38 cellular contexts compared by ENCODE assay signal in the genomic region with DNA sequence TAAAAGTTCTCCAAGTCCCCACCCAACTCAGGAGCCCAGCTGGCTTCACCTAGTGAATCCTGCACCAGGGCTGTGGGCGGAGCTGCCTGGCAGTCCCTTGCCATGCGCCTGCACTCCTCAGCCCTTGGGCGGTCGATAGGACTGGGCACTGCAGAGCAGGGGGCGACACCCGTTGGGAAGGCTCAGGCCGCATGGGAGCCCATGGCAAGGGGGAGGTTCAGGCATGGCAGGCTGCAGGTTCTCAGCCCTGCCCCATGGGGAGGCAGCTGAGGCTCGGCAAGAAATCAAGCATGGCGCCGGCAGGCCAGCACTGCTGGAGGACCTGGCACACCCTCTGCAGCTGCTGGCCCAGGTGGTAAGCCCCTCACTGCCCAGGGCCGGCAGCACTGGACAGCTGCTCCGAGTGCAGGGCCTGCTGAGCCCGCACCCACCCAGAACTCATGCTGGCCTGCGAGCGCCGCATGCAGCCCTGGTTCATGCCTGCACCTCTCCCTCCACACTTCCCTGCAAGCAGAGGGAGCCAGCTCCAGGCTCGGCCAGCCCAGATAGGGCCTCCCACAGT.
"Had no signal": no experiment of that assay in that cellular context is flagged by ENCODE, and none has a peak within 500 bp of the region (broad histone marks: within the 10 kb centered on the region; RNA-seq: fewer than 3 reads in every experiment).

No MANE protein-coding gene starts in this region.

- DNase-seq: activated B cell treated with CpG ODN at 0.5 μM for 24 hours; activated CD4-positive, alpha-beta memory T cell treated with anti-CD3 and anti-CD28 coated beads for 36 hours; activated CD4-positive, alpha-beta T cell treated with anti-CD3 and anti-CD28 coated beads for 4 hours; activated CD4-positive, alpha-beta T cell treated with anti-CD3 and anti-CD28 coated beads, Interleukin-2, amount 10 ng/mL, durations not matched to agents 24 days and 14 days; activated CD4-positive, alpha-beta T cell treated with anti-CD3 and anti-CD28 coated beads, Interleukin-2, amount 50 U/mL, for 1 hour; activated CD4-positive, alpha-beta T cell treated with anti-CD3 and anti-CD28 coated beads, Interleukin-2, amount 50 U/mL, for 4 hours; activated CD4-positive, CD25-positive, alpha-beta regulatory T cell treated with anti-CD3 and anti-CD28 coated beads, Interleukin-2, amount 50 U/mL, for 72 hours; activated CD8-positive, alpha-beta memory T cell treated with anti-CD3 and anti-CD28 coated beads, Interleukin-2, amount 50 U/mL, for 4 hours; activated CD8-positive, alpha-beta T cell treated with anti-CD3 and anti-CD28 coated beads for 36 hours; activated effector memory CD4-positive, alpha-beta T cell treated with anti-CD3 and anti-CD28 coated beads, Interleukin-2, amount 50 U/mL, for 16 hours; activated gamma-delta T cell treated with Interleukin-2 at 50 U/mL for 16 hours; activated naive CD4-positive, alpha-beta T cell; activated naive CD4-positive, alpha-beta T cell treated with anti-CD3 and anti-CD28 coated beads, Interleukin-2, amount 10 ng/mL, durations not matched to agents 7 days and 5 days; activated naive CD8-positive, alpha-beta T cell treated with anti-CD3 and anti-CD28 coated beads, Interleukin-2, amount 10 ng/mL, durations not matched to agents 7 days and 5 days; activated naive CD8-positive, alpha-beta T cell treated with anti-CD3 and anti-CD28 coated beads, Interleukin-2, amount 50 U/mL, for 24 hours; activated T-cell treated with anti-CD3 and anti-CD28 coated beads for 4 hours; activated T-cell treated with anti-CD3 and anti-CD28 coated beads, Interleukin-2, amount 50 U/mL, for 1 hour; activated T-cell treated with anti-CD3 and anti-CD28 coated beads, Interleukin-2, amount 50 U/mL, for 4 hours; activated T-cell treated with anti-CD3 and anti-CD28 coated beads, Interleukin-2, amount 50 U/mL, for 72 hours; amygdala; anterior cingulate cortex; body of pancreas; brain microvascular endothelial cell; central memory CD4-positive, alpha-beta T cell; SW 1271; T-helper 1 cell; T-helper 2 cell; T-helper 9 cell had no signal

- H3K36me3 ChIP-seq: brain microvascular endothelial cell, breast epithelium had no signal

- H3K27me3 Mint-ChIP-seq: activated B cell treated with CpG ODN at 0.5 μM for 24 hours; activated CD4-positive, alpha-beta memory T cell treated with anti-CD3 and anti-CD28 coated beads for 36 hours; activated CD4-positive, alpha-beta T cell treated with anti-CD3 and anti-CD28 coated beads, Interleukin-2, amount 10 ng/mL, durations not matched to agents 24 days and 14 days; activated CD8-positive, alpha-beta T cell treated with anti-CD3 and anti-CD28 coated beads for 36 hours; activated naive CD4-positive, alpha-beta T cell treated with anti-CD3 and anti-CD28 coated beads, Interleukin-2, amount 10 ng/mL, durations not matched to agents 7 days and 5 days; activated naive CD4-positive, alpha-beta T cell treated with anti-CD3 and anti-CD28 coated beads, Interleukin-2, amount 50 U/mL, for 24 hours; activated naive CD8-positive, alpha-beta T cell; activated naive CD8-positive, alpha-beta T cell treated with anti-CD3 and anti-CD28 coated beads, Interleukin-2, amount 10 ng/mL, durations not matched to agents 7 days and 5 days; activated naive CD8-positive, alpha-beta T cell treated with anti-CD3 and anti-CD28 coated beads, Interleukin-2, amount 50 U/mL, for 24 hours; activated T-helper 17 cell treated with anti-CD3 and anti-CD28 coated beads, Interleukin-2, amount 50 U/mL, for 72 hours had no signal

- ATAC-seq: activated CD8-positive, alpha-beta T cell treated with anti-CD3 and anti-CD28 coated beads for 36 hours; activated naive CD8-positive, alpha-beta T cell treated with anti-CD3 and anti-CD28 coated beads, Interleukin-2, amount 50 U/mL, for 24 hours; activated T-cell treated with anti-CD3 and anti-CD28 coated beads, Interleukin-2, amount 50 U/mL, for 4 hours; activated T-cell treated with anti-CD3 and anti-CD28 coated beads, Interleukin-2, amount 50 U/mL, for 72 hours; activated T-helper 17 cell treated with anti-CD3 and anti-CD28 coated beads, Interleukin-2, amount 50 U/mL, for 72 hours; body of pancreas had no signal

- H3K36me3 Mint-ChIP-seq: activated CD4-positive, alpha-beta memory T cell treated with anti-CD3 and anti-CD28 coated beads for 36 hours; activated naive CD4-positive, alpha-beta T cell treated with anti-CD3 and anti-CD28 coated beads, Interleukin-2, amount 10 ng/mL, durations not matched to agents 7 days and 5 days; activated naive CD4-positive, alpha-beta T cell treated with anti-CD3 and anti-CD28 coated beads, Interleukin-2, amount 50 U/mL, for 24 hours; activated naive CD8-positive, alpha-beta T cell; activated naive CD8-positive, alpha-beta T cell treated with anti-CD3 and anti-CD28 coated beads, Interleukin-2, amount 10 ng/mL, durations not matched to agents 7 days and 5 days had no signal

- H3K4me1 Mint-ChIP-seq: activated B cell treated with CpG ODN at 0.5 μM for 24 hours; activated CD4-positive, alpha-beta T cell treated with anti-CD3 and anti-CD28 coated beads, Interleukin-2, amount 10 ng/mL, durations not matched to agents 24 days and 14 days; activated naive CD4-positive, alpha-beta T cell treated with anti-CD3 and anti-CD28 coated beads, Interleukin-2, amount 10 ng/mL, durations not matched to agents 7 days and 5 days; activated naive CD4-positive, alpha-beta T cell treated with anti-CD3 and anti-CD28 coated beads, Interleukin-2, amount 50 U/mL, for 24 hours; activated naive CD8-positive, alpha-beta T cell treated with anti-CD3 and anti-CD28 coated beads, Interleukin-2, amount 10 ng/mL, durations not matched to agents 7 days and 5 days; activated naive CD8-positive, alpha-beta T cell treated with anti-CD3 and anti-CD28 coated beads, Interleukin-2, amount 50 U/mL, for 24 hours; activated T-helper 17 cell treated with anti-CD3 and anti-CD28 coated beads, Interleukin-2, amount 50 U/mL, for 72 hours had no signal

- FAIRE-seq: astrocyte, TTC549 had no signal

- H3K4me3 Mint-ChIP-seq: activated B cell treated with CpG ODN at 0.5 μM for 24 hours; activated CD4-positive, alpha-beta memory T cell treated with anti-CD3 and anti-CD28 coated beads for 36 hours; activated CD4-positive, alpha-beta T cell treated with anti-CD3 and anti-CD28 coated beads, Interleukin-2, amount 10 ng/mL, durations not matched to agents 24 days and 14 days; activated CD8-positive, alpha-beta T cell treated with anti-CD3 and anti-CD28 coated beads for 36 hours; activated naive CD4-positive, alpha-beta T cell treated with anti-CD3 and anti-CD28 coated beads, Interleukin-2, amount 10 ng/mL, durations not matched to agents 7 days and 5 days; activated naive CD4-positive, alpha-beta T cell treated with anti-CD3 and anti-CD28 coated beads, Interleukin-2, amount 50 U/mL, for 24 hours; activated naive CD8-positive, alpha-beta T cell; activated naive CD8-positive, alpha-beta T cell treated with anti-CD3 and anti-CD28 coated beads, Interleukin-2, amount 10 ng/mL, durations not matched to agents 7 days and 5 days; activated naive CD8-positive, alpha-beta T cell treated with anti-CD3 and anti-CD28 coated beads, Interleukin-2, amount 50 U/mL, for 24 hours; activated T-cell treated with anti-CD3 and anti-CD28 coated beads, Interleukin-2, amount 50 U/mL, for 4 hours; activated T-cell treated with anti-CD3 and anti-CD28 coated beads, Interleukin-2, amount 50 U/mL, for 72 hours; activated T-helper 1 cell treated with anti-CD3 and anti-CD28 coated beads, Interleukin-12 subunit alpha, Interleukin-12 subunit beta, Interleukin-2, Interleukin-4 antibody, amounts not matched to agents 30 ng/mL and 10 ng/mL and 1 ng/mL, durations not matched to agents 14 hours and 24 hours and 36 hours; activated T-helper 17 cell treated with anti-CD3 and anti-CD28 coated beads, Interleukin-2, amount 50 U/mL, for 72 hours; T-helper 1 cell treated with Interleukin-12 subunit alpha and Interleukin-12 subunit beta and Interleukin-4 antibody, amounts not matched to agents 30 μg/mL and 1 μg/mL, for 36 hours; T-helper 2 cell treated with Interferon-gamma antibody and Interleukin-4, amounts not matched to agents 5 μg/mL and 100 μg/mL, for 36 hours had no signal

- H3K9me3 ChIP-seq: body of pancreas, breast epithelium had no signal

- H3K27ac ChIP-seq: body of pancreas, brain microvascular endothelial cell, breast epithelium, VCaP had no signal

- H3K27me3 ChIP-seq: body of pancreas, brain microvascular endothelial cell, breast epithelium had no signal

- H3K27ac Mint-ChIP-seq: activated B cell treated with CpG ODN at 0.5 μM for 24 hours; activated CD4-positive, alpha-beta memory T cell treated with anti-CD3 and anti-CD28 coated beads for 36 hours; activated CD4-positive, alpha-beta T cell treated with anti-CD3 and anti-CD28 coated beads, Interleukin-2, amount 10 ng/mL, durations not matched to agents 24 days and 14 days; activated CD8-positive, alpha-beta T cell treated with anti-CD3 and anti-CD28 coated beads for 36 hours; activated naive CD4-positive, alpha-beta T cell treated with anti-CD3 and anti-CD28 coated beads, Interleukin-2, amount 10 ng/mL, durations not matched to agents 7 days and 5 days; activated naive CD4-positive, alpha-beta T cell treated with anti-CD3 and anti-CD28 coated beads, Interleukin-2, amount 50 U/mL, for 24 hours; activated naive CD8-positive, alpha-beta T cell; activated naive CD8-positive, alpha-beta T cell treated with anti-CD3 and anti-CD28 coated beads, Interleukin-2, amount 10 ng/mL, durations not matched to agents 7 days and 5 days; activated naive CD8-positive, alpha-beta T cell treated with anti-CD3 and anti-CD28 coated beads, Interleukin-2, amount 50 U/mL, for 24 hours; activated T-cell treated with anti-CD3 and anti-CD28 coated beads, Interleukin-2, amount 50 U/mL, for 72 hours; activated T-helper 1 cell treated with anti-CD3 and anti-CD28 coated beads, Interleukin-12 subunit alpha, Interleukin-12 subunit beta, Interleukin-2, Interleukin-4 antibody, amounts not matched to agents 30 ng/mL and 10 ng/mL and 1 ng/mL, durations not matched to agents 14 hours and 24 hours and 36 hours; activated T-helper 17 cell treated with anti-CD3 and anti-CD28 coated beads, Interleukin-2, amount 50 U/mL, for 72 hours; T-helper 1 cell treated with Interleukin-12 subunit alpha and Interleukin-12 subunit beta and Interleukin-4 antibody, amounts not matched to agents 30 μg/mL and 1 μg/mL, for 36 hours; T-helper 2 cell treated with Interferon-gamma antibody and Interleukin-4, amounts not matched to agents 5 μg/mL and 100 μg/mL, for 36 hours had no signal

- H3K4me3 ChIP-seq: body of pancreas, breast epithelium had no signal

- H3K4me1 ChIP-seq: body of pancreas, breast epithelium had no signal
